8 cellular contexts compared by ENCODE assay signal in the genomic region with DNA sequence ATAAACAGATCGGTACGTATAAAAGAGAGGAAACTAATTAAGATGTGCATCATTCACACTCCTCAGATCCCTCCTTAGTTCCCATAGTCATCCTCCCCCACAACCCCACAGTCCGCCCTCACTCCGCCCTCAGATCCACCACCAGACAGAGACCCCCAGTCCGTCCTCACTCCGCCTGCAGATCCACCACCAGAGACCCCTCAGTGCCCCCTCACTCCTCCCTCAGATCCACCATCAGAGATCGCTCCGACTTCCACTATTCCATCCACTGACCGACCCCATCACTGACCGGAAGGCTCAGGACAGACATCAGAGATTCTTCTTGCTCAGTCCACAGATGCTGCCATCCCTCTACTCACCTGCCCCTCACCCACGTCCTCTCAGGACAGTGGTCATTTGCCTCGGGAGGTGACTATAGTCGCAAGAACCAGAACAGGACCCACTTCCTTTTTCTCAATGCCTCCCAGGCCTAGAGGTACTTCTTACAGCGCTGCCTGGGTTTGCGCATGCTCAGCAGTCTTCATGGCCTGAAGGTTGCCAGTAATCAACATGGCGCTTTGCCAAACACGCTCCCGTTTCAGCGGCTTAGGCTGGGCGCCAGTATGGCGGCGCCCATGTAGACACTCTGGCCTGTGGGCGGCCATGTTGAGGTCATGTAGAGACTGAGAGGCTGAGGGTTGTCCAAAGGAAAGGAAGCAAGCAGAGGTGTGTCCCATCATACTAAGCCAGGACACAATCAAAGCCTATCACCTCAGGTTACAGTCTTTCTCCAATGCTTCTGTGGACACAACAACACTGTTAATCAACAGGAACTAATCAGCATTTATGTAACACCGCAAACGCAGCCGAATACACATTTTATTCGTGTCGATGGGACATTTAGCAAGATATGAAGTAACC. TPM values are rescaled to one million over a fixed set of nuclear protein-coding genes. Genes with fewer than 3 reads are reported as not detected.
DNase-seq lines count a peak whose midpoint lies in the region; TF ChIP-seq lines count a peak whose summit lies in the region.

TSS of gene ZNF484 (minus strand) at position 508 of the 900 bp plus-strand sequence. CDS start 3,009 bp downstream, outside the sequence.

- peak within 1 kb of the TSS; percentile 95 for H3K9ac ChIP-seq in neural cell (ENCODE audit: low read length)

- H3K4me3 ChIP-seq in H7 (ENCODE audit: insufficient read depth, low read depth, low read length) (peak within 1 kb of the TSS; percentile 61), fibroblast of villous mesenchyme (ENCODE audit: low read depth, low read length) (peak within 1 kb of the TSS; percentile 81), neural cell (ENCODE audit: low read length) (peak within 1 kb of the TSS; percentile 76), stomach (peak within 1 kb of the TSS; percentile 61 to 70 (median 66))

- H3K9me2 ChIP-seq in neural cell (ENCODE audit: insufficient read depth, low read length) = no peaks in the 10 kb centered on the region

- peak within 1 kb of the TSS; percentile 92 for H2AFZ ChIP-seq in neural cell (ENCODE audit: low read depth, low read length)

- peak; percentile 20 for TF ChIP-seq EP300 in neural cell (conservative IDR thresholded peaks at IDR 0.05; ENCODE audit: poor library complexity, severe bottlenecking)
- TF ChIP-seq EP300 in stomach (IDR thresholded peaks at IDR 0.05) = no peak

- H3K36me3 ChIP-seq in H7 (replicated peaks; ENCODE audit: control insufficient read depth, insufficient read depth, low read length) (no peaks in the 10 kb centered on the region; the same call in 1 of the 2 replicates), neural cell (ENCODE audit: insufficient read depth, low read length) (no peaks in the 10 kb centered on the region), stomach (peaks cover 0 to 5% (median 2%) of the 10 kb centered on the region in 4 donors)

- TF ChIP-seq RAD21 in neural cell (conservative IDR thresholded peaks at IDR 0.05) = no peak

- TF ChIP-seq POLR2A in stomach (IDR thresholded peaks at IDR 0.05) = no peak

- no peaks in the 10 kb centered on the region for H3F3A ChIP-seq in neural cell (ENCODE audit: insufficient read depth, low read length, poor library complexity, severe bottlenecking)

- H3K27me3 ChIP-seq in H7 (ENCODE audit: control insufficient read depth, insufficient read depth, low read length) (no peaks in the 10 kb centered on the region), neural cell (ENCODE audit: insufficient read depth, low read depth, low read length) (no peaks in the 10 kb centered on the region), stomach (no peaks in the 10 kb centered on the region)

- peak; percentile 97 for DNase-seq in ELF-1 (ENCODE audit: low read depth, low spot score)
- peak; percentile 79 for DNase-seq in H7
- DNase-seq in M059J (ENCODE audit: low read depth) = peak; percentile 98
- DNase-seq in SHP77 (lab: John Stamatoyannopoulos, UW) = peak; percentile 96 to 99
- peak; percentile 98 for DNase-seq in activated effector memory CD4-positive, alpha-beta T cell treated with anti-CD3 and anti-CD28 coated beads, Interleukin-2, amount 50 U/mL, for 16 hours
- peak; percentile 98 for DNase-seq in fibroblast of villous mesenchyme (ENCODE audit: low read depth)
- DNase-seq in stomach = peak; percentile 99

- no peaks in the 10 kb centered on the region for H3K9me3 ChIP-seq in neural cell (ENCODE audit: low read length)
- H3K9me3 ChIP-seq in stomach = no peaks in the 10 kb centered on the region

- peaks cover 40% of the 10 kb centered on the region for H3K79me2 ChIP-seq in neural cell (replicated peaks; ENCODE audit: insufficient read depth, low read length)

- H3K4me1 ChIP-seq in stomach = peaks cover 0 to 42% (median 12%) of the 10 kb centered on the region in 4 donors

- intact Hi-C loops in stomach (cut with DNase I; ENCODE audit: low total_unique reads) = no loop called here

- no peaks in the 10 kb centered on the region for H4K20me1 ChIP-seq in neural cell (ENCODE audit: insufficient read depth)

- peak within 1 kb of the TSS; percentile 90 for H3K27ac ChIP-seq in neural cell (ENCODE audit: low read length)
- H3K27ac ChIP-seq in stomach = peak within 1 kb of the TSS; percentile 49 to 86 (median 82)

- peak within 1 kb of the TSS; percentile 65 for H3K4me2 ChIP-seq in neural cell (ENCODE audit: low read length)

- TF ChIP-seq CTCF in fibroblast of villous mesenchyme (IDR thresholded peaks at IDR 0.05; ENCODE audit: insufficient read depth, low read depth, low read length) (no peak), neural cell (IDR thresholded peaks at IDR 0.05; ENCODE audit: poor library complexity, severe bottlenecking) (peak; percentile 13), stomach (IDR thresholded peaks at IDR 0.05) (no peak)

- WGBS in stomach, 5 donors = 9 to 16% (median 11%) methylated on average over 26 to 28 of the region's 28 CpGs

TF ChIP-seq in neural cell, 6 proteins besides CTCF, POLR2A, EP300 and RAD21:
- TF ChIP-seq TAF1 (IDR thresholded peaks at IDR 0.05; ENCODE audit: low read depth) (peak; percentile 78), MXI1 (conservative IDR thresholded peaks at IDR 0.05; ENCODE audit: poor library complexity, severe bottlenecking) (peak; percentile 59), SMC3 (conservative IDR thresholded peaks at IDR 0.05; ENCODE audit: poor library complexity) (no peak), POLR2AphosphoS5 (IDR thresholded peaks at IDR 0.05) (peak; percentile 77), EZH2 (IDR thresholded peaks at IDR 0.05; ENCODE audit: borderline replicate concordance, insufficient read depth, low read length, poor library complexity, severe bottlenecking) (no peak)
- TF ChIP-seq, protein P1, sequence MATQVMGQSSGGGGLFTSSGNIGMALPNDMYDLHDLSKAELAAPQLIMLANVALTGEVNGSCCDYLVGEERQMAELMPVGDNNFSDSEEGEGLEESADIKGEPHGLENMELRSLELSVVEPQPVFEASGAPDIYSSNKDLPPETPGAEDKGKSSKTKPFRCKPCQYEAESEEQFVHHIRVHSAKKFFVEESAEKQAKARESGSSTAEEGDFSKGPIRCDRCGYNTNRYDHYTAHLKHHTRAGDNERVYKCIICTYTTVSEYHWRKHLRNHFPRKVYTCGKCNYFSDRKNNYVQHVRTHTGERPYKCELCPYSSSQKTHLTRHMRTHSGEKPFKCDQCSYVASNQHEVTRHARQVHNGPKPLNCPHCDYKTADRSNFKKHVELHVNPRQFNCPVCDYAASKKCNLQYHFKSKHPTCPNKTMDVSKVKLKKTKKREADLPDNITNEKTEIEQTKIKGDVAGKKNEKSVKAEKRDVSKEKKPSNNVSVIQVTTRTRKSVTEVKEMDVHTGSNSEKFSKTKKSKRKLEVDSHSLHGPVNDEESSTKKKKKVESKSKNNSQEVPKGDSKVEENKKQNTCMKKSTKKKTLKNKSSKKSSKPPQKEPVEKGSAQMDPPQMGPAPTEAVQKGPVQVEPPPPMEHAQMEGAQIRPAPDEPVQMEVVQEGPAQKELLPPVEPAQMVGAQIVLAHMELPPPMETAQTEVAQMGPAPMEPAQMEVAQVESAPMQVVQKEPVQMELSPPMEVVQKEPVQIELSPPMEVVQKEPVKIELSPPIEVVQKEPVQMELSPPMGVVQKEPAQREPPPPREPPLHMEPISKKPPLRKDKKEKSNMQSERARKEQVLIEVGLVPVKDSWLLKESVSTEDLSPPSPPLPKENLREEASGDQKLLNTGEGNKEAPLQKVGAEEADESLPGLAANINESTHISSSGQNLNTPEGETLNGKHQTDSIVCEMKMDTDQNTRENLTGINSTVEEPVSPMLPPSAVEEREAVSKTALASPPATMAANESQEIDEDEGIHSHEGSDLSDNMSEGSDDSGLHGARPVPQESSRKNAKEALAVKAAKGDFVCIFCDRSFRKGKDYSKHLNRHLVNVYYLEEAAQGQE (IDR thresholded peaks at IDR 0.05; ENCODE audit: borderline replicate concordance) = peak; percentile 51

RNA-seq across cellular contexts. Expression of gene ZNF484, which starts in this region (rescaled TPM):
- 10.6 and 19.0 TPM in 2 replicates for total RNA-seq in H7 (2014; rRNA removed; shearing (Covaris generic))
- total RNA-seq in M059J (2014; rRNA removed; shearing (Covaris generic)) = 7.6 and 10.1 TPM in 2 replicates
- 12.6 and 15.1 TPM in 2 replicates for total RNA-seq in fibroblast of villous mesenchyme
- 25.7 and 26.0 TPM in 2 replicates for polyA plus RNA-seq in neural cell
- 94.0 and 106 TPM in 2 replicates for polyA minus RNA-seq in neural cell
- total RNA-seq in stomach = 10 to 100 TPM in 3 of 5 donors, under 1 TPM in 2; 0.58 to 21.5 (median 10.7) TPM
- polyA plus RNA-seq in stomach = 1 to 10 TPM in 1 of 3 donors, under 1 TPM in 2; 0.93 to 1.5 (median 1.00) TPM

Comparison
In these comparisons a context has a peak if more than half of its experiments do, and no peak if none do; other contexts are left out.
1. Peak in every context shown above with its lines: DNase-seq, H3K4me3 ChIP-seq and H3K27ac ChIP-seq.
2. RNA of gene ZNF484 (polyA plus RNA-seq): 25.7 to 26.0 TPM in neural cell; 0.93 to 1.5 TPM in stomach; every median in the first group is over 10 times any median in the second.